8 cellular contexts compared by ENCODE assay signal in genomic region chr18:55585586-55586521, GRCh38. TPM values are rescaled to one million over a fixed set of nuclear protein-coding genes. Genes with fewer than 3 reads are reported as not detected.
DNase-seq lines count a peak whose midpoint lies in the region; ATAC-seq and TF ChIP-seq lines count a peak whose summit lies in the region.

No MANE protein-coding gene starts in this region.

- peaks cover 0 to 17% of the 10 kb centered on the region in 2 donors for H3K4me1 ChIP-seq in left lung
- peaks cover 0 to 14% (median 3%) of the 10 kb centered on the region in 4 donors for H3K4me1 ChIP-seq in tibial artery

- no peaks in the 10 kb centered on the region for H3K9me3 Mint-ChIP-seq in activated naive CD4-positive, alpha-beta T cell treated with anti-CD3 and anti-CD28 coated beads, Interleukin-2, amount 10 ng/mL, durations not matched to agents 7 days and 5 days
- H3K9me3 Mint-ChIP-seq in activated naive CD4-positive, alpha-beta T cell treated with anti-CD3 and anti-CD28 coated beads for 36 hours, result no peaks in the 10 kb centered on the region

- H3K36me3 ChIP-seq in left lung (no peaks in the 10 kb centered on the region), tibial artery (no peaks in the 10 kb centered on the region)

- ATAC-seq in left lung, result no peak
- ATAC-seq in HG03045 (IDR thresholded peaks at IDR 0.05; ENCODE audit: unreplicated experiment), result no peak

- H3K4me3 ChIP-seq in left lung (peak overlapping the region; percentile 56 to 61), tibial artery (peak overlapping the region; percentile 70 to 85)

- DNase-seq in activated naive CD4-positive, alpha-beta T cell treated with anti-CD3 and anti-CD28 coated beads, Interleukin-2, amount 10 ng/mL, durations not matched to agents 7 days and 5 days, result no peak
- no peak for DNase-seq in activated naive CD4-positive, alpha-beta T cell treated with anti-CD3 and anti-CD28 coated beads for 36 hours
- DNase-seq in anterior cingulate cortex (lab: John Stamatoyannopoulos, UW), result peak in 40 of 58 donors; percentile 2 to 65 (median 20)
- no peak for DNase-seq in left lung
- DNase-seq in tibial artery, result no peak
- DNase-seq in dedifferentiated amniotic fluid mesenchymal stem cell (ENCODE audit: extremely low spot score), result no peak
- no peak for DNase-seq in activated CD4-positive, CD25-positive, alpha-beta regulatory T cell (lab: John Stamatoyannopoulos, UW)

- H3K27ac ChIP-seq in left lung, result peak overlapping the region; percentile 86 to 91
- peak overlapping the region; percentile 76 to 80 for H3K27ac ChIP-seq in tibial artery

- peaks cover 44% of the 10 kb centered on the region for H3K27me3 Mint-ChIP-seq in activated naive CD4-positive, alpha-beta T cell treated with anti-CD3 and anti-CD28 coated beads, Interleukin-2, amount 10 ng/mL, durations not matched to agents 7 days and 5 days
- H3K27me3 Mint-ChIP-seq in activated naive CD4-positive, alpha-beta T cell treated with anti-CD3 and anti-CD28 coated beads for 36 hours (ENCODE audit: low read depth), result peaks cover 61% of the 10 kb centered on the region

- intact Hi-C loops in activated naive CD4-positive, alpha-beta T cell treated with anti-CD3 and anti-CD28 coated beads for 36 hours (cut with micrococcal nuclease), result loop anchor here (5.0 to 10.0 kb wide), 4 partner anchors 196 to 1851 kb away; partner anchors contain the start of gene ONECUT2
- intact Hi-C loops in left lung (cut with DNase I), result loop anchor here in 1 of 2 donors (5.0 kb wide), 1 partner anchor 164 kb away; no protein-coding TSS in a partner anchor
- intact Hi-C loops in tibial artery (cut with DNase I; ENCODE audit: low total_unique reads), result loop anchor here (5.0 kb wide), 3 partner anchors 179 to 344 kb away; no protein-coding TSS in a partner anchor

- TF ChIP-seq CTCF in left lung (IDR thresholded peaks at IDR 0.05) (no peak), tibial artery (IDR thresholded peaks at IDR 0.05) (no peak)

- H3K27ac Mint-ChIP-seq in activated naive CD4-positive, alpha-beta T cell treated with anti-CD3 and anti-CD28 coated beads, Interleukin-2, amount 10 ng/mL, durations not matched to agents 7 days and 5 days, result no peak overlapping the region
- H3K27ac Mint-ChIP-seq in activated naive CD4-positive, alpha-beta T cell treated with anti-CD3 and anti-CD28 coated beads for 36 hours, result no peak overlapping the region

- H3K4me1 Mint-ChIP-seq in activated naive CD4-positive, alpha-beta T cell treated with anti-CD3 and anti-CD28 coated beads, Interleukin-2, amount 10 ng/mL, durations not matched to agents 7 days and 5 days, result peaks cover 32% of the 10 kb centered on the region
- H3K4me1 Mint-ChIP-seq in activated naive CD4-positive, alpha-beta T cell treated with anti-CD3 and anti-CD28 coated beads for 36 hours (ENCODE audit: low read depth), result peaks cover 19% of the 10 kb centered on the region

- H3K4me3 Mint-ChIP-seq in activated naive CD4-positive, alpha-beta T cell treated with anti-CD3 and anti-CD28 coated beads, Interleukin-2, amount 10 ng/mL, durations not matched to agents 7 days and 5 days, result peak overlapping the region; percentile 5
- H3K4me3 Mint-ChIP-seq in activated naive CD4-positive, alpha-beta T cell treated with anti-CD3 and anti-CD28 coated beads for 36 hours, result no peak overlapping the region

- CTCF ChIA-PET in activated naive CD4-positive, alpha-beta T cell treated with anti-CD3 and anti-CD28 coated beads, Interleukin-2, amount 10 ng/mL, durations not matched to agents 7 days and 5 days (lab: Charles Lee), result no interaction called here
- CTCF ChIA-PET in activated naive CD4-positive, alpha-beta T cell treated with anti-CD3 and anti-CD28 coated beads for 36 hours (lab: Charles Lee), result no interaction called here

- H3K36me3 Mint-ChIP-seq in activated naive CD4-positive, alpha-beta T cell treated with anti-CD3 and anti-CD28 coated beads, Interleukin-2, amount 10 ng/mL, durations not matched to agents 7 days and 5 days, result peaks cover 8% of the 10 kb centered on the region
- peaks cover 2% of the 10 kb centered on the region for H3K36me3 Mint-ChIP-seq in activated naive CD4-positive, alpha-beta T cell treated with anti-CD3 and anti-CD28 coated beads for 36 hours (ENCODE audit: low read depth)

- H3K9me3 ChIP-seq in left lung, result no peaks in the 10 kb centered on the region
- no peaks in the 10 kb centered on the region for H3K9me3 ChIP-seq in tibial artery

- H3K27me3 ChIP-seq in left lung, result no peaks in the 10 kb centered on the region
- H3K27me3 ChIP-seq in tibial artery, result no peaks in the 10 kb centered on the region

RNA-seq across cellular contexts. Expression of gene TCF4, which starts 2.1 kb away (rescaled TPM):
- total RNA-seq in activated naive CD4-positive, alpha-beta T cell treated with anti-CD3 and anti-CD28 coated beads for 36 hours, result under 1 TPM; 0.49 to 0.91 TPM
- total RNA-seq in left lung, result 100 to 1,000 TPM in 1 of 2 donors, 10 to 100 TPM in 1; 99.1 to 102 TPM

Comparison
In these comparisons a context has a peak if more than half of its experiments do, and no peak if none do; other contexts are left out.
1. DNase-seq: peak in anterior cingulate cortex (40 of 58); none in activated naive CD4-positive, alpha-beta T cell treated with anti-CD3 and anti-CD28 coated beads, Interleukin-2, amount 10 ng/mL, durations not matched to agents 7 days and 5 days (single experiment), activated naive CD4-positive, alpha-beta T cell treated with anti-CD3 and anti-CD28 coated beads for 36 hours (single experiment), left lung (0 of 2), tibial artery (0 of 2), dedifferentiated amniotic fluid mesenchymal stem cell (single experiment) and activated CD4-positive, CD25-positive, alpha-beta regulatory T cell (0 of 4).
2. RNA of gene TCF4, which starts 2.1 kb away (total RNA-seq): 99.1 to 102 TPM in left lung; 0.49 to 0.91 TPM in activated naive CD4-positive, alpha-beta T cell treated with anti-CD3 and anti-CD28 coated beads for 36 hours; every median in the first group is over 10 times any median in the second.